8 cellular contexts compared by ENCODE assay signal in the genomic region with DNA sequence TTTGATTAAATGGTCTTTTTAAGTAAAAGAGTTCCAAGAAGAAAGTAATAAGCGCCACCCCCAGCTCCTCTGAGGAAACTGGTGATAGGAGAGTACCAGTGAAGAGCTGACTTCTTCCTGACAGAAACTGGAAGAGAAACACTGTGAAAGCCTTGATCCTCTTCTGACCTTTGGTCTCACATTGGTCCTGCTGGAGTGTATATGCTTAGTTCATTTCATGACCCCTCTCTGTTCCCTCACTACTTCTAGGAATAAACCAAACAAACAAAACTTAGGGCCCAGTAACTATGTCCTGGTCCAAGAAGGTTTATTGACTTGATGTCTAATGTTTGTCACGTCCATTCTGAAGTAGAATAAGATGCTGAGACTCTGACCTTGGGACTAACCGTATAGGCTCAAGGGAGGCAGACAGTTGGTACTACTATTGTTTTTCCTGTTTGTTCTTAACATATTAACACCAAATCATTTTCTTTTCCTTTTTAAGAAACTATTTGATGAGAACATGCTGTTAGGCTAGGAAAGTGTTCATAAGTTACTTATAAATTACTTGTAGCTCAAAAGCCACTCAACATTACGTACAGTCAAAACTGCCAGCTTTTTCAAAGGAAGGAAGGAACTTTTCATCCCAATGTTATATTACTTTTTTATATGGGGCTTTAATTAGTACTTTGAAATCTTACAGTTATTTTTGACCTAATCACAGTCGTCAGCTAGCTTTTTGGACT. TPM values are rescaled to one million over a fixed set of nuclear protein-coding genes. Genes with fewer than 3 reads are reported as not detected.
DNase-seq lines count a peak whose midpoint lies in the region; ATAC-seq lines count a peak whose summit lies in the region.
"Had no signal": no experiment of that assay in that cellular context is flagged by ENCODE, and none has a peak within 500 bp of the region (broad histone marks: within the 10 kb centered on the region; RNA-seq: fewer than 3 reads in every experiment).

No MANE protein-coding gene starts in this region.

- H3K4me3 Mint-ChIP-seq in naive thymus-derived CD8-positive, alpha-beta T cell: peak overlapping the region in 1 of 10 donors; percentile 12
- H3K4me3 Mint-ChIP-seq: activated B cell treated with CpG ODN at 0.5 μM for 24 hours had no signal

- peak; percentile 73 for ATAC-seq in GM18909 (IDR thresholded peaks at IDR 0.05; ENCODE audit: poor library complexity, unreplicated experiment)
- ATAC-seq in GM21529 (IDR thresholded peaks at IDR 0.05; ENCODE audit: unreplicated experiment): peak; percentile 46
- ATAC-seq in HG03442 (IDR thresholded peaks at IDR 0.05; ENCODE audit: unreplicated experiment): peak; percentile 32
- ATAC-seq in naive thymus-derived CD8-positive, alpha-beta T cell: no peak

- H3K36me3 Mint-ChIP-seq in naive thymus-derived CD8-positive, alpha-beta T cell: peaks cover 0 to 69% (median 27%) of the 10 kb centered on the region in 3 donors

- no peaks in the 10 kb centered on the region for H3K9me3 Mint-ChIP-seq in naive thymus-derived CD8-positive, alpha-beta T cell
- H3K9me3 Mint-ChIP-seq: activated B cell treated with CpG ODN at 0.5 μM for 24 hours had no signal

- H3K27ac Mint-ChIP-seq in naive thymus-derived CD8-positive, alpha-beta T cell: peak overlapping the region in 9 of 10 donors; percentile 24 to 91 (median 59)

- H3K4me1 Mint-ChIP-seq in naive thymus-derived CD8-positive, alpha-beta T cell: peaks cover 5 to 31% (median 29%) of the 10 kb centered on the region in 4 donors

- no peak for DNase-seq in naive thymus-derived CD8-positive, alpha-beta T cell
- DNase-seq in NCI-H187 (lab: John Stamatoyannopoulos, UW) (no peak), LoVo (ENCODE audit: low spot score) (no peak)
- DNase-seq in activated CD4-positive, alpha-beta T cell treated with anti-CD3 and anti-CD28 coated beads, Interleukin-2, amount 50 U/mL, for 1 hour: no peak
- DNase-seq: activated B cell treated with CpG ODN at 0.5 μM for 24 hours had no signal

- no peaks in the 10 kb centered on the region for H3K27me3 Mint-ChIP-seq in naive thymus-derived CD8-positive, alpha-beta T cell
- H3K27me3 Mint-ChIP-seq: activated B cell treated with CpG ODN at 0.5 μM for 24 hours had no signal

- POLR2A ChIA-PET in naive thymus-derived CD8-positive, alpha-beta T cell (lab: Charles Lee): interaction anchor here (0.6 kb wide), 1 partner anchor 18 kb away, joined by 3 read pairs; no protein-coding TSS in a partner anchor

RNA-seq across cellular contexts. Expression of a gene that starts 57.9 kb away (rescaled TPM):
- total RNA-seq in naive thymus-derived CD8-positive, alpha-beta T cell: 10 to 100 TPM; 65.0 to 68.5 TPM
- 10 to 100 TPM; 30.1 to 37.3 (median 36.4) TPM for polyA plus RNA-seq in naive thymus-derived CD8-positive, alpha-beta T cell

RNA-seq across cellular contexts. Expression of a gene that starts 58.1 kb away (rescaled TPM):
- 10 to 100 TPM in 1 of 2 experiments, 1 to 10 TPM in 1; 9.1 to 10.0 TPM for total RNA-seq in naive thymus-derived CD8-positive, alpha-beta T cell
- polyA plus RNA-seq in naive thymus-derived CD8-positive, alpha-beta T cell: under 1 TPM; 0.69 to 0.98 (median 0.86) TPM

Comparison
In these comparisons a context has a peak if more than half of its experiments do, and no peak if none do; other contexts are left out.
1. ATAC-seq: peak in GM18909 (single experiment), GM21529 (single experiment) and HG03442 (single experiment); none in naive thymus-derived CD8-positive, alpha-beta T cell (0 of 2).